1 cellular context compared by ENCODE assay signal in genomic region chr6:27133281-27134227, GRCh38.
A peak's percentile ranks its signal among the peaks of the same experiment; 100 is the strongest.
TF ChIP-seq lines count a peak whose summit lies in the region.

No MANE protein-coding gene starts in this region.

TF ChIP-seq in K562, 482 proteins besides CTCF, POLR2A, EP300 and RAD21 (continued from another document and continues in another):
- peak; percentile 24 to 92; a peak in 2 of 4 replicates for TF ChIP-seq MAZ (CRISPR knock-in tag; conservative IDR thresholded peaks at IDR 0.05 in 1 of 2, IDR thresholded peaks at IDR 0.05 in 1 of 2)
- TF ChIP-seq HMGXB4 (CRISPR knock-in tag; IDR thresholded peaks at IDR 0.05): peak; percentile 49; the same call in 1 of the 2 replicates
- TF ChIP-seq NONO (IDR thresholded peaks at IDR 0.05; ENCODE audit: low read depth in 2 of 2, low read length in 1 of 2): peak in 1 of 2 experiments; percentile 39; a peak in 2 of 4 replicates
- TF ChIP-seq EHMT2 (IDR thresholded peaks at IDR 0.05): no peak
- no peak for TF ChIP-seq ZNF175 (CRISPR knock-in tag; IDR thresholded peaks at IDR 0.05; ENCODE audit: low read depth)
- TF ChIP-seq ZNF740 (CRISPR knock-in tag; IDR thresholded peaks at IDR 0.05): peak; percentile 92
- peak in 1 of 2 experiments; percentile 44; a peak in 1 of 4 replicates for TF ChIP-seq ZNF740 (tag; IDR thresholded peaks at IDR 0.05)
- 0 out of 2 replicates have a peak, but pooled peaks have one; percentile 48 for TF ChIP-seq ZNF134 (CRISPR knock-in tag; conservative IDR thresholded peaks at IDR 0.05)
- TF ChIP-seq ETS2 (tag; IDR thresholded peaks at IDR 0.05; ENCODE audit: borderline replicate concordance, poor library complexity, severe bottlenecking): no peak
- peak; percentile 84 for TF ChIP-seq SP1 (CRISPR knock-in tag; IDR thresholded peaks at IDR 0.05)
- no peak for TF ChIP-seq ZNF395 (CRISPR knock-in tag; IDR thresholded peaks at IDR 0.05)
- no peak for TF ChIP-seq ESRRA (IDR thresholded peaks at IDR 0.05; ENCODE audit: borderline replicate concordance, low read depth)
- peak; percentile 95 for TF ChIP-seq ZNF586 (CRISPR knock-in tag; conservative IDR thresholded peaks at IDR 0.05)
- TF ChIP-seq NKRF (IDR thresholded peaks at IDR 0.05; ENCODE audit: borderline replicate concordance): peak; percentile 87
- TF ChIP-seq CBX1 (IDR thresholded peaks at IDR 0.05; ENCODE audit: low read depth): no peak
- TF ChIP-seq PURB (CRISPR knock-in tag; IDR thresholded peaks at IDR 0.05; ENCODE audit: low read depth): no peak
- peak; percentile 97; the same call in 1 of the 2 replicates for TF ChIP-seq ZBED1 (IDR thresholded peaks at IDR 0.05)
- TF ChIP-seq FOXK1 (CRISPR knock-in tag; IDR thresholded peaks at IDR 0.05; ENCODE audit: borderline replicate concordance): peak; percentile 98; the same call in 1 of the 2 replicates
- TF ChIP-seq CREB5 (CRISPR knock-in tag; IDR thresholded peaks at IDR 0.05): peak; percentile 92
- peak; percentile 94 for TF ChIP-seq NFXL1 (CRISPR knock-in tag; IDR thresholded peaks at IDR 0.05)
- TF ChIP-seq CREM (IDR thresholded peaks at IDR 0.05; ENCODE audit: low read depth): peak; percentile 76
- no peak; the same call in 1 of the 2 replicates for TF ChIP-seq BCL6 (CRISPR knock-in tag; IDR thresholded peaks at IDR 0.05)
- no peak for TF ChIP-seq PYGO2 (tag; IDR thresholded peaks at IDR 0.05)
- TF ChIP-seq CHD2 (IDR thresholded peaks at IDR 0.05; ENCODE audit: low read depth, low read length): peak; percentile 76
- no peak; the same call in 1 of the 2 replicates for TF ChIP-seq HCFC1 (IDR thresholded peaks at IDR 0.05; ENCODE audit: low read depth, low read length)
- peak; percentile 95; the same call in 1 of the 2 replicates for TF ChIP-seq HNRNPUL1 (IDR thresholded peaks at IDR 0.05; ENCODE audit: low read length)
- peak; percentile 93 for TF ChIP-seq ZNF609 (CRISPR knock-in tag; IDR thresholded peaks at IDR 0.05; ENCODE audit: borderline replicate concordance)
- TF ChIP-seq DPF2 (IDR thresholded peaks at IDR 0.05): peak; percentile 18; the same call in 1 of the 2 replicates
- TF ChIP-seq ZNF316 (IDR thresholded peaks at IDR 0.05): no peak
- TF ChIP-seq ZFP30 (CRISPR knock-in tag; IDR thresholded peaks at IDR 0.05; ENCODE audit: borderline replicate concordance): peak; percentile 89; the same call in 1 of the 2 replicates
- TF ChIP-seq GABPB2 (CRISPR knock-in tag; conservative IDR thresholded peaks at IDR 0.05): peak; percentile 99
- TF ChIP-seq CSDE1 (IDR thresholded peaks at IDR 0.05): no peak; a peak in 1 of 4 replicates
- no peak for TF ChIP-seq SLC30A9 (CRISPR knock-in tag; IDR thresholded peaks at IDR 0.05)
- peak; percentile 93 for TF ChIP-seq PATZ1 (CRISPR knock-in tag; IDR thresholded peaks at IDR 0.05; ENCODE audit: borderline replicate concordance)
- TF ChIP-seq CREBBP (IDR thresholded peaks at IDR 0.05; ENCODE audit: low read depth, low read length): no peak
- peak; percentile 74 for TF ChIP-seq POLR2B (IDR thresholded peaks at IDR 0.05; ENCODE audit: low read depth, partially characterized antibody)
- TF ChIP-seq JUND (IDR thresholded peaks at IDR 0.05; ENCODE audit: borderline replicate concordance, low read depth, low read length): no peak
- TF ChIP-seq JUND (tag; IDR thresholded peaks at IDR 0.05; ENCODE audit: borderline replicate concordance, low read depth, low read length): peak; percentile 8; the same call in 1 of the 3 replicates
- peak; percentile 38 for TF ChIP-seq ZNF146 (CRISPR knock-in tag; IDR thresholded peaks at IDR 0.05; ENCODE audit: unreplicated experiment)
- TF ChIP-seq CREB1 (IDR thresholded peaks at IDR 0.05): peak; percentile 54; the same call in 1 of the 2 replicates
- TF ChIP-seq CREB1 (CRISPR knock-in tag; IDR thresholded peaks at IDR 0.05): peak; percentile 74
- peak; percentile 76; the same call in 1 of the 2 replicates for TF ChIP-seq BCOR (IDR thresholded peaks at IDR 0.05)
- TF ChIP-seq FIP1L1 (IDR thresholded peaks at IDR 0.05; ENCODE audit: low read depth, low read length, poor library complexity, severe bottlenecking): peak; percentile 100
- peak; percentile 95 for TF ChIP-seq FOXP1 (CRISPR knock-in tag; IDR thresholded peaks at IDR 0.05)
- TF ChIP-seq ZNF41 (CRISPR knock-in tag; conservative IDR thresholded peaks at IDR 0.05): peak; percentile 83
- TF ChIP-seq HDAC3 (IDR thresholded peaks at IDR 0.05; ENCODE audit: borderline replicate concordance, partially characterized antibody): peak; percentile 57
- no peak for TF ChIP-seq RBM34 (IDR thresholded peaks at IDR 0.05; ENCODE audit: borderline replicate concordance, insufficient read depth, low read length)
